Comparison of ENCODE assay signal across 1 cellular context in the genomic region with DNA sequence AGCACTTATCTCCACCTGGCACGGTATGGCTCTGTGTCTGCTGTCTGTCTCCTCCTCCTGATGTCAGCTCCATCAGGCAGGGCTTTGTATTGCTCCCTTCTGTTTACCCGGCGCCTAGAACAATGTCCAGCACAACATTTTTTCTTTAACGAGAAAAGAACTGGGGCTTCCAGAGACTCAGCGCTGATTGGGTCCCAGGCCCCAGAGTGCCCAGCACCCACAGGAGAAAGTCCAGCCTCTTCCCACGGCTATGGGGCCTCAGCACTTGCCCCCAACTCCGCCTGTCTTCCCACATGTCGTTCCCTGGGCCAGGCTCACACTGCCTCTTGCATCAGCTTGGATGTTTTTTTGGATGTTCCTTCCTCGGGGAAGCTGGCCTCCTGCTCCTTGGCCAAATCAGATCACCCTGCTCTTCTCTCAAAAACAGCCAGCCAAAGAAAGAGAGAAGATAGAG.
TF ChIP-seq lines count a peak whose summit lies in the region.

No MANE protein-coding gene starts in this region.

TF ChIP-seq in HepG2, 621 proteins besides CTCF, POLR2A, EP300 and RAD21 (continued from another document and continues in another):
- TF ChIP-seq, protein P1, sequence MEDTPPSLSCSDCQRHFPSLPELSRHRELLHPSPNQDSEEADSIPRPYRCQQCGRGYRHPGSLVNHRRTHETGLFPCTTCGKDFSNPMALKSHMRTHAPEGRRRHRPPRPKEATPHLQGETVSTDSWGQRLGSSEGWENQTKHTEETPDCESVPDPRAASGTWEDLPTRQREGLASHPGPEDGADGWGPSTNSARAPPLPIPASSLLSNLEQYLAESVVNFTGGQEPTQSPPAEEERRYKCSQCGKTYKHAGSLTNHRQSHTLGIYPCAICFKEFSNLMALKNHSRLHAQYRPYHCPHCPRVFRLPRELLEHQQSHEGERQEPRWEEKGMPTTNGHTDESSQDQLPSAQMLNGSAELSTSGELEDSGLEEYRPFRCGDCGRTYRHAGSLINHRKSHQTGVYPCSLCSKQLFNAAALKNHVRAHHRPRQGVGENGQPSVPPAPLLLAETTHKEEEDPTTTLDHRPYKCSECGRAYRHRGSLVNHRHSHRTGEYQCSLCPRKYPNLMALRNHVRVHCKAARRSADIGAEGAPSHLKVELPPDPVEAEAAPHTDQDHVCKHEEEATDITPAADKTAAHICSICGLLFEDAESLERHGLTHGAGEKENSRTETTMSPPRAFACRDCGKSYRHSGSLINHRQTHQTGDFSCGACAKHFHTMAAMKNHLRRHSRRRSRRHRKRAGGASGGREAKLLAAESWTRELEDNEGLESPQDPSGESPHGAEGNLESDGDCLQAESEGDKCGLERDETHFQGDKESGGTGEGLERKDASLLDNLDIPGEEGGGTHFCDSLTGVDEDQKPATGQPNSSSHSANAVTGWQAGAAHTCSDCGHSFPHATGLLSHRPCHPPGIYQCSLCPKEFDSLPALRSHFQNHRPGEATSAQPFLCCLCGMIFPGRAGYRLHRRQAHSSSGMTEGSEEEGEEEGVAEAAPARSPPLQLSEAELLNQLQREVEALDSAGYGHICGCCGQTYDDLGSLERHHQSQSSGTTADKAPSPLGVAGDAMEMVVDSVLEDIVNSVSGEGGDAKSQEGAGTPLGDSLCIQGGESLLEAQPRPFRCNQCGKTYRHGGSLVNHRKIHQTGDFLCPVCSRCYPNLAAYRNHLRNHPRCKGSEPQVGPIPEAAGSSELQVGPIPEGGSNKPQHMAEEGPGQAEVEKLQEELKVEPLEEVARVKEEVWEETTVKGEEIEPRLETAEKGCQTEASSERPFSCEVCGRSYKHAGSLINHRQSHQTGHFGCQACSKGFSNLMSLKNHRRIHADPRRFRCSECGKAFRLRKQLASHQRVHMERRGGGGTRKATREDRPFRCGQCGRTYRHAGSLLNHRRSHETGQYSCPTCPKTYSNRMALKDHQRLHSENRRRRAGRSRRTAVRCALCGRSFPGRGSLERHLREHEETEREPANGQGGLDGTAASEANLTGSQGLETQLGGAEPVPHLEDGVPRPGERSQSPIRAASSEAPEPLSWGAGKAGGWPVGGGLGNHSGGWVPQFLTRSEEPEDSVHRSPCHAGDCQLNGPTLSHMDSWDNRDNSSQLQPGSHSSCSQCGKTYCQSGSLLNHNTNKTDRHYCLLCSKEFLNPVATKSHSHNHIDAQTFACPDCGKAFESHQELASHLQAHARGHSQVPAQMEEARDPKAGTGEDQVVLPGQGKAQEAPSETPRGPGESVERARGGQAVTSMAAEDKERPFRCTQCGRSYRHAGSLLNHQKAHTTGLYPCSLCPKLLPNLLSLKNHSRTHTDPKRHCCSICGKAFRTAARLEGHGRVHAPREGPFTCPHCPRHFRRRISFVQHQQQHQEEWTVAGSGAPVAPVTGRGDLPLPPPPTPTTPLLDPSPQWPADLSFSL (CRISPR knock-in tag; IDR thresholded peaks at IDR 0.05) = no peak
- TF ChIP-seq, protein P2, sequence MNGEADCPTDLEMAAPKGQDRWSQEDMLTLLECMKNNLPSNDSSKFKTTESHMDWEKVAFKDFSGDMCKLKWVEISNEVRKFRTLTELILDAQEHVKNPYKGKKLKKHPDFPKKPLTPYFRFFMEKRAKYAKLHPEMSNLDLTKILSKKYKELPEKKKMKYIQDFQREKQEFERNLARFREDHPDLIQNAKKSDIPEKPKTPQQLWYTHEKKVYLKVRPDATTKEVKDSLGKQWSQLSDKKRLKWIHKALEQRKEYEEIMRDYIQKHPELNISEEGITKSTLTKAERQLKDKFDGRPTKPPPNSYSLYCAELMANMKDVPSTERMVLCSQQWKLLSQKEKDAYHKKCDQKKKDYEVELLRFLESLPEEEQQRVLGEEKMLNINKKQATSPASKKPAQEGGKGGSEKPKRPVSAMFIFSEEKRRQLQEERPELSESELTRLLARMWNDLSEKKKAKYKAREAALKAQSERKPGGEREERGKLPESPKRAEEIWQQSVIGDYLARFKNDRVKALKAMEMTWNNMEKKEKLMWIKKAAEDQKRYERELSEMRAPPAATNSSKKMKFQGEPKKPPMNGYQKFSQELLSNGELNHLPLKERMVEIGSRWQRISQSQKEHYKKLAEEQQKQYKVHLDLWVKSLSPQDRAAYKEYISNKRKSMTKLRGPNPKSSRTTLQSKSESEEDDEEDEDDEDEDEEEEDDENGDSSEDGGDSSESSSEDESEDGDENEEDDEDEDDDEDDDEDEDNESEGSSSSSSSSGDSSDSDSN (CRISPR knock-in tag; IDR thresholded peaks at IDR 0.05) = peak; percentile 38
- TF ChIP-seq ZNF841 (CRISPR knock-in tag; IDR thresholded peaks at IDR 0.05; ENCODE audit: borderline replicate concordance) (no peak), ZNF552 (CRISPR knock-in tag; IDR thresholded peaks at IDR 0.05; ENCODE audit: borderline replicate concordance) (no peak), RFX1 (IDR thresholded peaks at IDR 0.05) (no peak), ZNF343 (CRISPR knock-in tag; IDR thresholded peaks at IDR 0.05) (no peak), PHF8 (CRISPR knock-in tag; IDR thresholded peaks at IDR 0.05) (peak; percentile 44), POLR2G (IDR thresholded peaks at IDR 0.05; ENCODE audit: low read depth, low read length) (peak; percentile 82), RORA (CRISPR knock-in tag; IDR thresholded peaks at IDR 0.05) (no peak), SCMH1 (CRISPR knock-in tag; IDR thresholded peaks at IDR 0.05; ENCODE audit: borderline replicate concordance) (no peak), NFE2L1 (CRISPR knock-in tag; IDR thresholded peaks at IDR 0.05; ENCODE audit: borderline replicate concordance) (no peak), ZNF205 (CRISPR knock-in tag; IDR thresholded peaks at IDR 0.05) (0 out of 2 replicates have a peak, but pooled peaks have one; percentile 24), ZFAT (CRISPR knock-in tag; conservative IDR thresholded peaks at IDR 0.05) (no peak), TOPORS (CRISPR knock-in tag; IDR thresholded peaks at IDR 0.05) (no peak), DPF2 (CRISPR knock-in tag; IDR thresholded peaks at IDR 0.05; ENCODE audit: borderline replicate concordance, low read depth) (no peak), HDAC1 (CRISPR knock-in tag; IDR thresholded peaks at IDR 0.05) (peak; percentile 43; the same call in 1 of the 2 replicates), ATF7-NPFF (CRISPR knock-in tag; IDR thresholded peaks at IDR 0.05; ENCODE audit: low read depth) (no peak), ZNF33A (CRISPR knock-in tag; IDR thresholded peaks at IDR 0.05; ENCODE audit: borderline replicate concordance) (no peak), TMF1 (CRISPR knock-in tag; IDR thresholded peaks at IDR 0.05; ENCODE audit: low read depth) (no peak), KMT2A (CRISPR knock-in tag; IDR thresholded peaks at IDR 0.05) (no peak), CEBPG (CRISPR knock-in tag; IDR thresholded peaks at IDR 0.05) (peak; percentile 94), AGO2 (optimal IDR thresholded peaks at IDR 0.05; ENCODE audit: low read depth, low read length) (no peak), KLF13 (CRISPR knock-in tag; IDR thresholded peaks at IDR 0.05) (no peak), ZNF292 (CRISPR knock-in tag; IDR thresholded peaks at IDR 0.05; ENCODE audit: borderline replicate concordance, low read depth) (no peak), SAP130 (CRISPR knock-in tag; IDR thresholded peaks at IDR 0.05; ENCODE audit: low read depth) (peak; percentile 59; the same call in 1 of the 2 replicates), MIER3 (CRISPR knock-in tag; IDR thresholded peaks at IDR 0.05; ENCODE audit: borderline replicate concordance) (0 out of 2 replicates have a peak, but pooled peaks have one; percentile 22), ZFP1 (CRISPR knock-in tag; IDR thresholded peaks at IDR 0.05) (no peak), ZNF431 (CRISPR knock-in tag; IDR thresholded peaks at IDR 0.05; ENCODE audit: borderline replicate concordance, low read depth) (no peak), ZNF296 (CRISPR knock-in tag; conservative IDR thresholded peaks at IDR 0.05) (no peak), SMAD3 (CRISPR knock-in tag; IDR thresholded peaks at IDR 0.05) (no peak), FOXA3 (CRISPR knock-in tag; IDR thresholded peaks at IDR 0.05) (peak; percentile 50)
- TF ChIP-seq, protein P3, sequence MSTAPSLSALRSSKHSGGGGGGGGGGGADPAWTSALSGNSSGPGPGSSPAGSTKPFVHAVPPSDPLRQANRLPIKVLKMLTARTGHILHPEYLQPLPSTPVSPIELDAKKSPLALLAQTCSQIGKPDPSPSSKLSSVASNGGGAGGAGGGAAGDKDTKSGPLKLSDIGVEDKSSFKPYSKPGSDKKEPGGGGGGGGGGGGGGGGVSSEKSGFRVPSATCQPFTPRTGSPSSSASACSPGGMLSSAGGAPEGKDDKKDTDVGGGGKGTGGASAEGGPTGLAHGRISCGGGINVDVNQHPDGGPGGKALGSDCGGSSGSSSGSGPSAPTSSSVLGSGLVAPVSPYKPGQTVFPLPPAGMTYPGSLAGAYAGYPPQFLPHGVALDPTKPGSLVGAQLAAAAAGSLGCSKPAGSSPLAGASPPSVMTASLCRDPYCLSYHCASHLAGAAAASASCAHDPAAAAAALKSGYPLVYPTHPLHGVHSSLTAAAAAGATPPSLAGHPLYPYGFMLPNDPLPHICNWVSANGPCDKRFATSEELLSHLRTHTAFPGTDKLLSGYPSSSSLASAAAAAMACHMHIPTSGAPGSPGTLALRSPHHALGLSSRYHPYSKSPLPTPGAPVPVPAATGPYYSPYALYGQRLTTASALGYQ (CRISPR knock-in tag; IDR thresholded peaks at IDR 0.05) = 0 out of 2 replicates have a peak, but pooled peaks have one; percentile 42
- TF ChIP-seq, protein P4, sequence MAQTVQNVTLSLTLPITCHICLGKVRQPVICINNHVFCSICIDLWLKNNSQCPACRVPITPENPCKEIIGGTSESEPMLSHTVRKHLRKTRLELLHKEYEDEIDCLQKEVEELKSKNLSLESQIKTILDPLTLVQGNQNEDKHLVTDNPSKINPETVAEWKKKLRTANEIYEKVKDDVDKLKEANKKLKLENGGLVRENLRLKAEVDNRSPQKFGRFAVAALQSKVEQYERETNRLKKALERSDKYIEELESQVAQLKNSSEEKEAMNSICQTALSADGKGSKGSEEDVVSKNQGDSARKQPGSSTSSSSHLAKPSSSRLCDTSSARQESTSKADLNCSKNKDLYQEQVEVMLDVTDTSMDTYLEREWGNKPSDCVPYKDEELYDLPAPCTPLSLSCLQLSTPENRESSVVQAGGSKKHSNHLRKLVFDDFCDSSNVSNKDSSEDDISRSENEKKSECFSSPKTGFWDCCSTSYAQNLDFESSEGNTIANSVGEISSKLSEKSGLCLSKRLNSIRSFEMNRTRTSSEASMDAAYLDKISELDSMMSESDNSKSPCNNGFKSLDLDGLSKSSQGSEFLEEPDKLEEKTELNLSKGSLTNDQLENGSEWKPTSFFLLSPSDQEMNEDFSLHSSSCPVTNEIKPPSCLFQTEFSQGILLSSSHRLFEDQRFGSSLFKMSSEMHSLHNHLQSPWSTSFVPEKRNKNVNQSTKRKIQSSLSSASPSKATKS (CRISPR knock-in tag; IDR thresholded peaks at IDR 0.05) = no peak
- TF ChIP-seq, protein P5, sequence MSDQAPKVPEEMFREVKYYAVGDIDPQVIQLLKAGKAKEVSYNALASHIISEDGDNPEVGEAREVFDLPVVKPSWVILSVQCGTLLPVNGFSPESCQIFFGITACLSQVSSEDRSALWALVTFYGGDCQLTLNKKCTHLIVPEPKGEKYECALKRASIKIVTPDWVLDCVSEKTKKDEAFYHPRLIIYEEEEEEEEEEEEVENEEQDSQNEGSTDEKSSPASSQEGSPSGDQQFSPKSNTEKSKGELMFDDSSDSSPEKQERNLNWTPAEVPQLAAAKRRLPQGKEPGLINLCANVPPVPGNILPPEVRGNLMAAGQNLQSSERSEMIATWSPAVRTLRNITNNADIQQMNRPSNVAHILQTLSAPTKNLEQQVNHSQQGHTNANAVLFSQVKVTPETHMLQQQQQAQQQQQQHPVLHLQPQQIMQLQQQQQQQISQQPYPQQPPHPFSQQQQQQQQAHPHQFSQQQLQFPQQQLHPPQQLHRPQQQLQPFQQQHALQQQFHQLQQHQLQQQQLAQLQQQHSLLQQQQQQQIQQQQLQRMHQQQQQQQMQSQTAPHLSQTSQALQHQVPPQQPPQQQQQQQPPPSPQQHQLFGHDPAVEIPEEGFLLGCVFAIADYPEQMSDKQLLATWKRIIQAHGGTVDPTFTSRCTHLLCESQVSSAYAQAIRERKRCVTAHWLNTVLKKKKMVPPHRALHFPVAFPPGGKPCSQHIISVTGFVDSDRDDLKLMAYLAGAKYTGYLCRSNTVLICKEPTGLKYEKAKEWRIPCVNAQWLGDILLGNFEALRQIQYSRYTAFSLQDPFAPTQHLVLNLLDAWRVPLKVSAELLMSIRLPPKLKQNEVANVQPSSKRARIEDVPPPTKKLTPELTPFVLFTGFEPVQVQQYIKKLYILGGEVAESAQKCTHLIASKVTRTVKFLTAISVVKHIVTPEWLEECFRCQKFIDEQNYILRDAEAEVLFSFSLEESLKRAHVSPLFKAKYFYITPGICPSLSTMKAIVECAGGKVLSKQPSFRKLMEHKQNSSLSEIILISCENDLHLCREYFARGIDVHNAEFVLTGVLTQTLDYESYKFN (CRISPR knock-in tag; conservative IDR thresholded peaks at IDR 0.05) = peak; percentile 85
- TF ChIP-seq, protein P6, sequence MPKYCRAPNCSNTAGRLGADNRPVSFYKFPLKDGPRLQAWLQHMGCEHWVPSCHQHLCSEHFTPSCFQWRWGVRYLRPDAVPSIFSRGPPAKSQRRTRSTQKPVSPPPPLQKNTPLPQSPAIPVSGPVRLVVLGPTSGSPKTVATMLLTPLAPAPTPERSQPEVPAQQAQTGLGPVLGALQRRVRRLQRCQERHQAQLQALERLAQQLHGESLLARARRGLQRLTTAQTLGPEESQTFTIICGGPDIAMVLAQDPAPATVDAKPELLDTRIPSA (CRISPR knock-in tag; IDR thresholded peaks at IDR 0.05; ENCODE audit: borderline replicate concordance) = no peak
- TF ChIP-seq, protein P7, sequence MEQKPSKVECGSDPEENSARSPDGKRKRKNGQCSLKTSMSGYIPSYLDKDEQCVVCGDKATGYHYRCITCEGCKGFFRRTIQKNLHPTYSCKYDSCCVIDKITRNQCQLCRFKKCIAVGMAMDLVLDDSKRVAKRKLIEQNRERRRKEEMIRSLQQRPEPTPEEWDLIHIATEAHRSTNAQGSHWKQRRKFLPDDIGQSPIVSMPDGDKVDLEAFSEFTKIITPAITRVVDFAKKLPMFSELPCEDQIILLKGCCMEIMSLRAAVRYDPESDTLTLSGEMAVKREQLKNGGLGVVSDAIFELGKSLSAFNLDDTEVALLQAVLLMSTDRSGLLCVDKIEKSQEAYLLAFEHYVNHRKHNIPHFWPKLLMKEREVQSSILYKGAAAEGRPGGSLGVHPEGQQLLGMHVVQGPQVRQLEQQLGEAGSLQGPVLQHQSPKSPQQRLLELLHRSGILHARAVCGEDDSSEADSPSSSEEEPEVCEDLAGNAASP (CRISPR knock-in tag; IDR thresholded peaks at IDR 0.05; ENCODE audit: borderline replicate concordance) = no peak; the same call in 1 of the 2 replicates
- TF ChIP-seq, protein P8, sequence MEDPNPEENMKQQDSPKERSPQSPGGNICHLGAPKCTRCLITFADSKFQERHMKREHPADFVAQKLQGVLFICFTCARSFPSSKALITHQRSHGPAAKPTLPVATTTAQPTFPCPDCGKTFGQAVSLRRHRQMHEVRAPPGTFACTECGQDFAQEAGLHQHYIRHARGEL (CRISPR knock-in tag; IDR thresholded peaks at IDR 0.05) = no peak
- TF ChIP-seq, protein P9, sequence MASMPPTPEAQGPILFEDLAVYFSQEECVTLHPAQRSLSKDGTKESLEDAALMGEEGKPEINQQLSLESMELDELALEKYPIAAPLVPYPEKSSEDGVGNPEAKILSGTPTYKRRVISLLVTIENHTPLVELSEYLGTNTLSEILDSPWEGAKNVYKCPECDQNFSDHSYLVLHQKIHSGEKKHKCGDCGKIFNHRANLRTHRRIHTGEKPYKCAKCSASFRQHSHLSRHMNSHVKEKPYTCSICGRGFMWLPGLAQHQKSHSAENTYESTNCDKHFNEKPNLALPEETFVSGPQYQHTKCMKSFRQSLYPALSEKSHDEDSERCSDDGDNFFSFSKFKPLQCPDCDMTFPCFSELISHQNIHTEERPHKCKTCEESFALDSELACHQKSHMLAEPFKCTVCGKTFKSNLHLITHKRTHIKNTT (CRISPR knock-in tag; IDR thresholded peaks at IDR 0.05) = no peak
